1 cellular context compared by ENCODE assay signal in genomic region chr3:128151758-128152274, GRCh38.
A peak's percentile ranks its signal among the peaks of the same experiment; 100 is the strongest.
TF ChIP-seq lines count a peak whose summit lies in the region.

No MANE protein-coding gene starts in this region.

TF ChIP-seq in HepG2, 621 proteins besides CTCF, POLR2A, EP300 and RAD21 (continued from another document and continues in another):
- TF ChIP-seq CEBPZ (IDR thresholded peaks at IDR 0.05; ENCODE audit: low read length), result no peak
- TF ChIP-seq ZNF253 (CRISPR knock-in tag; IDR thresholded peaks at IDR 0.05; ENCODE audit: borderline replicate concordance), result no peak
- TF ChIP-seq E2F5 (CRISPR knock-in tag; conservative IDR thresholded peaks at IDR 0.05), result no peak
- no peak for TF ChIP-seq ZNF770 (CRISPR knock-in tag; IDR thresholded peaks at IDR 0.05)
- TF ChIP-seq AKNA (CRISPR knock-in tag; IDR thresholded peaks at IDR 0.05; ENCODE audit: borderline replicate concordance), result no peak
- TF ChIP-seq KLF13 (CRISPR knock-in tag; IDR thresholded peaks at IDR 0.05), result no peak
- TF ChIP-seq KDM5A (IDR thresholded peaks at IDR 0.05; ENCODE audit: borderline replicate concordance, low read length), result no peak
- peak; percentile 65; the same call in 1 of the 2 replicates for TF ChIP-seq RCOR2 (CRISPR knock-in tag; IDR thresholded peaks at IDR 0.05)
- TF ChIP-seq NFYB (CRISPR knock-in tag; IDR thresholded peaks at IDR 0.05), result no peak
- TF ChIP-seq BRD4 (CRISPR knock-in tag; IDR thresholded peaks at IDR 0.05), result peak; percentile 80
- TF ChIP-seq ZNF704 (CRISPR knock-in tag; IDR thresholded peaks at IDR 0.05; ENCODE audit: borderline replicate concordance), result no peak
- no peak for TF ChIP-seq ZNF34 (CRISPR knock-in tag; IDR thresholded peaks at IDR 0.05; ENCODE audit: borderline replicate concordance)
- 0 out of 2 replicates have a peak, but pooled peaks have one; percentile 43 for TF ChIP-seq ZNF124 (CRISPR knock-in tag; IDR thresholded peaks at IDR 0.05)
- TF ChIP-seq ZNF691 (CRISPR knock-in tag; IDR thresholded peaks at IDR 0.05; ENCODE audit: borderline replicate concordance, low read depth), result peak; percentile 59; the same call in 1 of the 2 replicates
- no peak for TF ChIP-seq ZNF513 (CRISPR knock-in tag; conservative IDR thresholded peaks at IDR 0.05)
- no peak for TF ChIP-seq ELF4 (CRISPR knock-in tag; IDR thresholded peaks at IDR 0.05; ENCODE audit: borderline replicate concordance)
- TF ChIP-seq FOXA1 (IDR thresholded peaks at IDR 0.05), result no peak
- peak; percentile 42; the same call in 1 of the 2 replicates for TF ChIP-seq FOXA1 (CRISPR knock-in tag; IDR thresholded peaks at IDR 0.05)
- peak; percentile 37; the same call in 1 of the 2 replicates for TF ChIP-seq ARID4A (CRISPR knock-in tag; IDR thresholded peaks at IDR 0.05; ENCODE audit: borderline replicate concordance)
- TF ChIP-seq ZNF580 (CRISPR knock-in tag; IDR thresholded peaks at IDR 0.05; ENCODE audit: borderline replicate concordance, low read depth), result no peak; the same call in 1 of the 2 replicates
- no peak for TF ChIP-seq ZEB1 (IDR thresholded peaks at IDR 0.05; ENCODE audit: insufficient replicate concordance, low read depth)
- TF ChIP-seq ZNF468 (CRISPR knock-in tag; IDR thresholded peaks at IDR 0.05), result no peak
- peak; percentile 63 for TF ChIP-seq NCOA2 (CRISPR knock-in tag; IDR thresholded peaks at IDR 0.05)
- no peak for TF ChIP-seq FUBP1 (CRISPR knock-in tag; IDR thresholded peaks at IDR 0.05; ENCODE audit: borderline replicate concordance)
- no peak for TF ChIP-seq ZNF44 (CRISPR knock-in tag; IDR thresholded peaks at IDR 0.05)
- no peak for TF ChIP-seq ARID2 (CRISPR knock-in tag; IDR thresholded peaks at IDR 0.05; ENCODE audit: borderline replicate concordance)
- no peak for TF ChIP-seq HHEX (CRISPR knock-in tag; IDR thresholded peaks at IDR 0.05)
- no peak for TF ChIP-seq ATAD3A (CRISPR knock-in tag; IDR thresholded peaks at IDR 0.05)
- peak; percentile 89 for TF ChIP-seq ZBTB26 (CRISPR knock-in tag; IDR thresholded peaks at IDR 0.05; ENCODE audit: borderline replicate concordance)
- TF ChIP-seq REL (CRISPR knock-in tag; conservative IDR thresholded peaks at IDR 0.05), result no peak
- TF ChIP-seq FOXM1 (CRISPR knock-in tag; IDR thresholded peaks at IDR 0.05), result no peak
- TF ChIP-seq JUN (CRISPR knock-in tag; IDR thresholded peaks at IDR 0.05), result no peak
- TF ChIP-seq RARA (CRISPR knock-in tag; IDR thresholded peaks at IDR 0.05), result peak; percentile 68
